In the genomic region with DNA sequence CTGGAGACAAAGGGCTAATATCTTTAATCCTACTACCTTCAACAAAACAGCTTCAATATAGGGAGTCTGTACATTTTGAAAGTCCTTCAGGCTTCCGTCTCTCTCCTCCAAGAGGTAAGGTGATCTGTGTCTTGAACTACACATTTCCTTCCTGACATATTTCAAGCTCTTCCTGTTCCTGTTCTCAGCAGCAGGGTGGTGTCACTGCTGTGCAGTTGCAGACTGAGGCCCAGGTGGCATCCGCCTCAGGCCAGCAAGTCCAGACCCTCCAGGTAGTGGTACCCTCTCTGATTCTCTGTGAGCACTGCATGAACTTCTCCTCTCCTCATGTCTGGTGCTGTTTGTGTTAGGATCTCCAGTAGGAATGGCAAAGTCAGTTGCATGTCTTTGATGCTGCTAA, we compare ENCODE assay signal across 16 cellular contexts. TPM values are rescaled to one million over a fixed set of nuclear protein-coding genes. Genes with fewer than 3 reads are reported as not detected.
A peak's percentile ranks its signal among the peaks of the same experiment; 100 is the strongest.
DNase-seq lines count a peak whose midpoint lies in the region; ATAC-seq lines count a peak whose summit lies in the region.
"Had no signal": no experiment of that assay in that cellular context is flagged by ENCODE, and none has a peak within 500 bp of the region (broad histone marks: within the 10 kb centered on the region; RNA-seq: fewer than 3 reads in every experiment).

No MANE protein-coding gene starts in this region.

- peaks cover 57% of the 10 kb centered on the region for H3K4me1 Mint-ChIP-seq in activated T-cell treated with anti-CD3 and anti-CD28 coated beads, Interleukin-2, amount 50 U/mL, for 72 hours (ENCODE audit: low read depth)
- H3K4me1 Mint-ChIP-seq in T-helper 1 cell treated with Interleukin-12 subunit alpha and Interleukin-12 subunit beta and Interleukin-4 antibody, amounts not matched to agents 30 μg/mL and 1 μg/mL, for 36 hours (ENCODE audit: low read depth), result peaks cover 50% of the 10 kb centered on the region
- H3K4me1 Mint-ChIP-seq in stimulated activated effector memory CD8-positive, alpha-beta T cell treated with anti-CD3 and anti-CD28 coated beads, Interleukin-12 subunit alpha, Interleukin-12 subunit beta, amount 100 ng/mL, for 72 hours, result peaks cover 38% of the 10 kb centered on the region

- peak overlapping the region; percentile 94 for H3K27ac Mint-ChIP-seq in activated T-cell treated with anti-CD3 and anti-CD28 coated beads, Interleukin-2, amount 50 U/mL, for 72 hours
- peak overlapping the region; percentile 87 for H3K27ac Mint-ChIP-seq in T-helper 1 cell treated with Interleukin-12 subunit alpha and Interleukin-12 subunit beta and Interleukin-4 antibody, amounts not matched to agents 30 μg/mL and 1 μg/mL, for 36 hours
- H3K27ac Mint-ChIP-seq in stimulated activated effector memory CD8-positive, alpha-beta T cell treated with anti-CD3 and anti-CD28 coated beads, Interleukin-12 subunit alpha, Interleukin-12 subunit beta, amount 100 ng/mL, for 72 hours, result peak overlapping the region; percentile 92

- peak in 1 of 2 donors; percentile 12 for DNase-seq in activated T-cell treated with anti-CD3 and anti-CD28 coated beads, Interleukin-2, amount 50 U/mL, for 72 hours
- DNase-seq in activated T-cell treated with anti-CD3 and anti-CD28 coated beads for 4 hours (no peak), NCI-H2227 (lab: John Stamatoyannopoulos, UW; ENCODE audit: unreplicated experiment) (no peak), NCI-H774 (lab: John Stamatoyannopoulos, UW) (no peak)
- DNase-seq in central memory CD4-positive, alpha-beta T cell, result peak; percentile 24
- DNase-seq in stimulated activated effector memory CD8-positive, alpha-beta T cell treated with anti-CD3 and anti-CD28 coated beads, Interleukin-12 subunit alpha, Interleukin-12 subunit beta, amount 100 ng/mL, for 72 hours (ENCODE audit: low spot score in 2 of 2), result no peak
- DNase-seq in stimulated activated CD8-positive, alpha-beta memory T cell treated with anti-CD3 and anti-CD28 coated beads, Interleukin-4, amount 100 ng/mL, for 48 hours, result no peak
- DNase-seq: activated CD8-positive, alpha-beta memory T cell treated with anti-CD3 and anti-CD28 coated beads, Interleukin-2, amount 50 U/mL, for 48 hours; Calu3; hippocampal formation; KG1; NCI-H146; NCI-H446 treated with DMSO at 0.1 percent for 48 hours; ovary had no signal

- peaks cover 3 to 15% of the 10 kb centered on the region in 2 donors for H3K36me3 Mint-ChIP-seq in activated T-cell treated with anti-CD3 and anti-CD28 coated beads, Interleukin-2, amount 50 U/mL, for 72 hours (ENCODE audit: insufficient read depth in 2 of 2)
- peaks cover 34% of the 10 kb centered on the region for H3K36me3 Mint-ChIP-seq in T-helper 1 cell treated with Interleukin-12 subunit alpha and Interleukin-12 subunit beta and Interleukin-4 antibody, amounts not matched to agents 30 μg/mL and 1 μg/mL, for 36 hours (ENCODE audit: low read depth)
- H3K36me3 Mint-ChIP-seq in stimulated activated effector memory CD8-positive, alpha-beta T cell treated with anti-CD3 and anti-CD28 coated beads, Interleukin-12 subunit alpha, Interleukin-12 subunit beta, amount 100 ng/mL, for 72 hours, result peaks cover 73% of the 10 kb centered on the region

- H3K4me3 Mint-ChIP-seq in activated T-cell treated with anti-CD3 and anti-CD28 coated beads, Interleukin-2, amount 50 U/mL, for 72 hours, result peak overlapping the region; percentile 64 to 76
- H3K4me3 Mint-ChIP-seq in T-helper 1 cell treated with Interleukin-12 subunit alpha and Interleukin-12 subunit beta and Interleukin-4 antibody, amounts not matched to agents 30 μg/mL and 1 μg/mL, for 36 hours, result peak overlapping the region; percentile 71
- peak overlapping the region; percentile 52 for H3K4me3 Mint-ChIP-seq in stimulated activated effector memory CD8-positive, alpha-beta T cell treated with anti-CD3 and anti-CD28 coated beads, Interleukin-12 subunit alpha, Interleukin-12 subunit beta, amount 100 ng/mL, for 72 hours

- H3K9me3 Mint-ChIP-seq in activated T-cell treated with anti-CD3 and anti-CD28 coated beads, Interleukin-2, amount 50 U/mL, for 72 hours, result no peaks in the 10 kb centered on the region
- H3K9me3 Mint-ChIP-seq in T-helper 1 cell treated with Interleukin-12 subunit alpha and Interleukin-12 subunit beta and Interleukin-4 antibody, amounts not matched to agents 30 μg/mL and 1 μg/mL, for 36 hours, result no peaks in the 10 kb centered on the region
- H3K9me3 Mint-ChIP-seq in stimulated activated effector memory CD8-positive, alpha-beta T cell treated with anti-CD3 and anti-CD28 coated beads, Interleukin-12 subunit alpha, Interleukin-12 subunit beta, amount 100 ng/mL, for 72 hours, result no peaks in the 10 kb centered on the region

- ATAC-seq in activated T-cell treated with anti-CD3 and anti-CD28 coated beads, Interleukin-2, amount 50 U/mL, for 72 hours (replicated peaks in 1 of 2), result peak; percentile 29 to 64
- ATAC-seq in stimulated activated effector memory CD8-positive, alpha-beta T cell treated with anti-CD3 and anti-CD28 coated beads, Interleukin-12 subunit alpha, Interleukin-12 subunit beta, amount 100 ng/mL, for 72 hours, result peak; percentile 54

- no peaks in the 10 kb centered on the region for H3K27me3 Mint-ChIP-seq in activated T-cell treated with anti-CD3 and anti-CD28 coated beads, Interleukin-2, amount 50 U/mL, for 72 hours (ENCODE audit: low read depth)
- no peaks in the 10 kb centered on the region for H3K27me3 Mint-ChIP-seq in T-helper 1 cell treated with Interleukin-12 subunit alpha and Interleukin-12 subunit beta and Interleukin-4 antibody, amounts not matched to agents 30 μg/mL and 1 μg/mL, for 36 hours (ENCODE audit: low read depth)

RNA-seq across cellular contexts. Expression of a gene that starts 7.8 kb away (rescaled TPM):
- total RNA-seq in activated T-cell treated with anti-CD3 and anti-CD28 coated beads, Interleukin-2, amount 50 U/mL, for 72 hours, result 10 to 100 TPM; 32.4 to 34.4 TPM

RNA-seq across cellular contexts. Expression of a gene that starts 8.5 kb away (rescaled TPM):
- 10 to 100 TPM; 62.7 to 73.1 TPM for total RNA-seq in activated T-cell treated with anti-CD3 and anti-CD28 coated beads, Interleukin-2, amount 50 U/mL, for 72 hours

RNA-seq across cellular contexts. Expression of a gene that starts 27.6 kb away (rescaled TPM):
- not detected for total RNA-seq in activated T-cell treated with anti-CD3 and anti-CD28 coated beads, Interleukin-2, amount 50 U/mL, for 72 hours
- total RNA-seq: Calu3, ovary, suprapubic skin had no signal

RNA-seq across cellular contexts. Expression of a gene that starts 38.4 kb away (rescaled TPM):
- total RNA-seq in activated T-cell treated with anti-CD3 and anti-CD28 coated beads, Interleukin-2, amount 50 U/mL, for 72 hours, result not detected
- total RNA-seq: Calu3, ovary, suprapubic skin had no signal

RNA-seq across cellular contexts. Expression of a gene that starts 41.6 kb away (rescaled TPM):
- total RNA-seq in activated T-cell treated with anti-CD3 and anti-CD28 coated beads, Interleukin-2, amount 50 U/mL, for 72 hours, result 1 to 10 TPM; 4.0 to 5.5 TPM
